Comparison of ENCODE assay signal across 6 cellular contexts in genomic region chr11:129786112-129786416, GRCh38. TPM values are rescaled to one million over a fixed set of nuclear protein-coding genes. Genes with fewer than 3 reads are reported as not detected.
"Had no signal": no experiment of that assay in that cellular context is flagged by ENCODE, and none has a peak within 500 bp of the region (broad histone marks: within the 10 kb centered on the region; RNA-seq: fewer than 3 reads in every experiment).

No MANE protein-coding gene starts in this region.

RNA-seq across cellular contexts. Expression of gene TMEM45B, which starts 29.6 kb away (rescaled TPM):
- total RNA-seq: osteoblast, psoas muscle, right cardiac atrium, subcutaneous adipose tissue, thoracic aorta, tibial nerve had no signal
